ENCODE assay signal across 14 cellular contexts in genomic region chr4:129239088-129239487, GRCh38.
DNase-seq lines count a peak whose midpoint lies in the region; ATAC-seq and TF ChIP-seq lines count a peak whose summit lies in the region.
"Had no signal": no experiment of that assay in that cellular context is flagged by ENCODE, and none has a peak within 500 bp of the region (broad histone marks: within the 10 kb centered on the region; RNA-seq: fewer than 3 reads in every experiment).

No MANE protein-coding gene starts in this region.

- TF ChIP-seq CTCF in fibroblast of mammary gland (conservative IDR thresholded peaks at IDR 0.05; ENCODE audit: control insufficient read depth, insufficient read depth, low read depth, low read length) = no peak

- H2BK15ac ChIP-seq in mesenchymal stem cell (ENCODE audit: low read depth, poor library complexity, severe bottlenecking) = no peak overlapping the region

- H3K4ac ChIP-seq in mesenchymal stem cell (ENCODE audit: low read depth in 1 of 2, low read length in 2 of 2) = no peak overlapping the region

- H3K9ac ChIP-seq in mesenchymal stem cell (ENCODE audit: low read length) = peak overlapping the region; percentile 78

- H3K4me1 ChIP-seq in mesenchymal stem cell (ENCODE audit: control insufficient read depth, insufficient read depth, low read depth, low read length) (peaks cover 4% of the 10 kb centered on the region), aorta (ENCODE audit: control insufficient read depth in 1 of 2, insufficient read depth in 2 of 2, low read length in 2 of 2) (no peaks in the 10 kb centered on the region)
- H3K4me1 ChIP-seq: thyroid gland had no signal

- H3K36me3 ChIP-seq in mesenchymal stem cell (ENCODE audit: control insufficient read depth in 1 of 2, insufficient read depth in 2 of 2, low read depth in 1 of 2, low read length in 2 of 2) (no peaks in the 10 kb centered on the region), aorta (ENCODE audit: control insufficient read depth in 1 of 2, insufficient read depth in 2 of 2, low read length in 1 of 2) (no peaks in the 10 kb centered on the region)
- H3K36me3 ChIP-seq: thyroid gland had no signal

- intact Hi-C loops in Right ventricle myocardium inferior (cut with DNase I) (no loop called here), cardiac septum (cut with DNase I) (no loop called here), aorta (cut with DNase I) (no loop called here)

- no peak overlapping the region for H3K23ac ChIP-seq in mesenchymal stem cell (ENCODE audit: low read length in 2 of 2)

- H3K4me2 ChIP-seq in mesenchymal stem cell (ENCODE audit: low read length, poor library complexity, severe bottlenecking) = no peak overlapping the region
- H3K4me2 ChIP-seq: PC-9 had no signal

- no peaks in the 10 kb centered on the region for H3K27me3 ChIP-seq in mesenchymal stem cell (ENCODE audit: control insufficient read depth in 1 of 2, insufficient read depth in 1 of 2, low read length in 2 of 2)
- H3K27me3 ChIP-seq in aorta (ENCODE audit: control insufficient read depth in 1 of 2, insufficient read depth in 2 of 2, low read length in 1 of 2) = no peaks in the 10 kb centered on the region
- H3K27me3 ChIP-seq: thyroid gland had no signal

- H3K4me3 ChIP-seq in fibroblast of mammary gland (ENCODE audit: control insufficient read depth, low read depth, low read length) (no peak overlapping the region), mesenchymal stem cell (ENCODE audit: insufficient read depth in 1 of 2, low read depth in 1 of 2, low read length in 2 of 2) (peak overlapping the region in 1 of 2 experiments; percentile 52), aorta (ENCODE audit: low read length in 2 of 2) (no peak overlapping the region)
- H3K4me3 ChIP-seq: PC-9, thyroid gland had no signal

- WGBS in mesenchymal stem cell = 35% methylated on average over 3 of the region's 3 CpGs
- 40 to 43% methylated on average over 3 of the region's 3 CpGs for whole genome bisulfite sequencing in aorta, 2 donors

- H4K91ac ChIP-seq in mesenchymal stem cell (ENCODE audit: low read length) = no peak overlapping the region

- H2BK5ac ChIP-seq in mesenchymal stem cell (ENCODE audit: low read depth, low read length, poor library complexity, severe bottlenecking) = no peak overlapping the region

- H3K27ac ChIP-seq in mesenchymal stem cell (ENCODE audit: low read length, poor library complexity, severe bottlenecking) (peak overlapping the region; percentile 69), aorta (ENCODE audit: low read depth in 1 of 2, low read length in 2 of 2) (no peak overlapping the region)
- H3K27ac ChIP-seq: PC-9, thyroid gland had no signal

- no peak overlapping the region for H2BK12ac ChIP-seq in mesenchymal stem cell (ENCODE audit: low read length in 2 of 2)

- H4K8ac ChIP-seq in mesenchymal stem cell (ENCODE audit: low read length) = no peak overlapping the region

- no peak overlapping the region for H2BK120ac ChIP-seq in mesenchymal stem cell (ENCODE audit: low read depth, low read length)

- no peak overlapping the region for H2AFZ ChIP-seq in mesenchymal stem cell (ENCODE audit: low read depth, low read length)
- H2AFZ ChIP-seq: PC-9 had no signal

- in situ Hi-C loops in ACHN (cut with HindIII; ENCODE audit: low pct_ligation_motif_present, low pct_unique_long_range_greater_than_20kb, low sequenced_read_pairs) = no loop called here

- H3K14ac ChIP-seq in mesenchymal stem cell (ENCODE audit: low read length in 2 of 2) = no peak overlapping the region

- H3K9me3 ChIP-seq in mesenchymal stem cell (ENCODE audit: control insufficient read depth, low read length) (no peaks in the 10 kb centered on the region), aorta (ENCODE audit: control insufficient read depth, low read length) (no peaks in the 10 kb centered on the region)
- H3K9me3 ChIP-seq: thyroid gland had no signal

- DNase-seq in Right ventricle myocardium inferior (ENCODE audit: missing footprints) = no peak
- DNase-seq in cardiac septum (ENCODE audit: low spot score) = no peak
- DNase-seq in fibroblast of mammary gland (ENCODE audit: low read depth) = peak; percentile 77
- peak; percentile 25 for DNase-seq in mesenchymal stem cell
- DNase-seq in aorta = no peak
- no peak for DNase-seq in GM19240 (ENCODE audit: insufficient read length, low spot score)
- no peak for DNase-seq in ACHN
- no peak for DNase-seq in effector CD8-positive, alpha-beta T cell (lab: John Stamatoyannopoulos, UW)
- DNase-seq: activated B cell treated with CpG ODN at 0.5 μM for 24 hours; NCI-H446; nucleus accumbens; PC-9; stimulated activated CD4-positive, alpha-beta T cell treated with anti-CD3 and anti-CD28 coated beads, Interleukin-15, amount 100 ng/mL, for 24 hours; thyroid gland had no signal

- H3K79me1 ChIP-seq in mesenchymal stem cell (replicated peaks; ENCODE audit: low read length, poor library complexity, severe bottlenecking) = no peaks in the 10 kb centered on the region

- ATAC-seq in Right ventricle myocardium inferior (peak; percentile 70), aorta (ENCODE audit: low FRiP score) (peak; percentile 22)

- H3K18ac ChIP-seq in mesenchymal stem cell (ENCODE audit: low read depth in 1 of 2, low read length in 2 of 2) = no peak overlapping the region

- no peak overlapping the region for H2AK5ac ChIP-seq in mesenchymal stem cell (ENCODE audit: low read length, severe bottlenecking)

Comparison
In these comparisons a context has a peak if more than half of its experiments do, and no peak if none do; other contexts are left out.
1. DNase-seq: peak in fibroblast of mammary gland (single experiment) and mesenchymal stem cell (single experiment); none in Right ventricle myocardium inferior (single experiment), cardiac septum (single experiment), aorta (0 of 2), GM19240 (single experiment), ACHN (single experiment) and effector CD8-positive, alpha-beta T cell (single experiment).